In genomic region chr1:4760088-4760487, GRCh38 we compare ENCODE assay signal across 18 cellular contexts.
A peak's percentile ranks its signal among the peaks of the same experiment; 100 is the strongest.
DNase-seq lines count a peak whose midpoint lies in the region; ATAC-seq, FAIRE-seq and TF ChIP-seq lines count a peak whose summit lies in the region.
"Had no signal": no experiment of that assay in that cellular context is flagged by ENCODE, and none has a peak within 500 bp of the region (broad histone marks: within the 10 kb centered on the region; RNA-seq: fewer than 3 reads in every experiment).

No MANE protein-coding gene starts in this region.

- H3K9me3 ChIP-seq in mesenchymal stem cell (ENCODE audit: control insufficient read depth, low read length) (no peaks in the 10 kb centered on the region), trophoblast cell (ENCODE audit: insufficient read depth, low read depth, low read length) (peaks cover 2% of the 10 kb centered on the region)
- H3K9me3 ChIP-seq: HAP-1 had no signal

- no peak overlapping the region for H3K9ac ChIP-seq in mesenchymal stem cell (ENCODE audit: low read length)
- no peak overlapping the region for H3K9ac ChIP-seq in trophoblast cell (ENCODE audit: low read length)

- no peak overlapping the region for H4K8ac ChIP-seq in mesenchymal stem cell (ENCODE audit: low read length)
- H4K8ac ChIP-seq in trophoblast cell (ENCODE audit: low read depth, low read length) = no peak overlapping the region

- H2BK120ac ChIP-seq in mesenchymal stem cell (ENCODE audit: low read depth, low read length) (no peak overlapping the region), trophoblast cell (ENCODE audit: insufficient read depth, low read length, poor library complexity) (no peak overlapping the region)

- H3K79me2 ChIP-seq in trophoblast cell (ENCODE audit: control insufficient read depth, insufficient read depth, low read length, poor library complexity) = no peaks in the 10 kb centered on the region

- H3K27me3 ChIP-seq in bronchial epithelial cell (ENCODE audit: control insufficient read depth, insufficient read depth, low read length) (no peaks in the 10 kb centered on the region), mesenchymal stem cell (ENCODE audit: control insufficient read depth in 1 of 2, insufficient read depth in 1 of 2, low read length in 2 of 2) (no peaks in the 10 kb centered on the region), trophoblast cell (ENCODE audit: insufficient read depth, low read length) (no peaks in the 10 kb centered on the region)

- H3K4me3 ChIP-seq in bronchial epithelial cell (ENCODE audit: low read depth, low read length) = no peak overlapping the region
- no peak overlapping the region for H3K4me3 ChIP-seq in mesenchymal stem cell (ENCODE audit: insufficient read depth in 1 of 2, low read depth in 1 of 2, low read length in 2 of 2)
- peak overlapping the region; percentile 57 for H3K4me3 ChIP-seq in trophoblast cell (ENCODE audit: low read depth, low read length)
- H3K4me3 ChIP-seq: GM23338, HAP-1 had no signal

- H3K18ac ChIP-seq in mesenchymal stem cell (ENCODE audit: low read depth in 1 of 2, low read length in 2 of 2) (no peak overlapping the region), trophoblast cell (ENCODE audit: low read length) (no peak overlapping the region)

- no peak overlapping the region for H3K14ac ChIP-seq in mesenchymal stem cell (ENCODE audit: low read length in 2 of 2)
- no peak overlapping the region for H3K14ac ChIP-seq in trophoblast cell (ENCODE audit: low read length)

- H2BK5ac ChIP-seq in mesenchymal stem cell (ENCODE audit: low read depth, low read length, poor library complexity, severe bottlenecking) = no peak overlapping the region
- H2BK5ac ChIP-seq in trophoblast cell (ENCODE audit: low read depth, low read length, poor library complexity) = no peak overlapping the region

- FAIRE-seq in HTR-8/SVneo (lab: Jason Lieb, UNC) (peak; percentile 82), bronchial epithelial cell (lab: Jason Lieb, UNC) (peak; percentile 93)
- FAIRE-seq: GM19239, H54 had no signal

- H4K12ac ChIP-seq in trophoblast cell (ENCODE audit: low read depth, low read length) = no peak overlapping the region

- H3K4me1 ChIP-seq in mesenchymal stem cell (ENCODE audit: control insufficient read depth, insufficient read depth, low read depth, low read length) (peaks cover 2% of the 10 kb centered on the region), trophoblast cell (ENCODE audit: control insufficient read depth in 1 of 2, insufficient read depth in 2 of 2, low read length in 2 of 2) (peaks cover 17 to 25% of the 10 kb centered on the region in 2 experiments)
- H3K4me1 ChIP-seq: HAP-1 had no signal

- H2BK12ac ChIP-seq in mesenchymal stem cell (ENCODE audit: low read length in 2 of 2) (no peak overlapping the region), trophoblast cell (ENCODE audit: low read length) (no peak overlapping the region)

- 64% methylated on average over 5 of the region's 5 CpGs for WGBS in mesenchymal stem cell
- no CpG with 5 or more reads among the region's 5 CpGs for WGBS in trophoblast cell (ENCODE audit: extremely low coverage, insufficient coverage, insufficient read length)

- H3K27ac ChIP-seq in mesenchymal stem cell (ENCODE audit: low read length, poor library complexity, severe bottlenecking) (no peak overlapping the region), trophoblast cell (ENCODE audit: low read depth, low read length) (no peak overlapping the region)

- no peak overlapping the region for H2BK15ac ChIP-seq in mesenchymal stem cell (ENCODE audit: low read depth, poor library complexity, severe bottlenecking)

- H2AFZ ChIP-seq in mesenchymal stem cell (ENCODE audit: low read depth, low read length) (no peak overlapping the region), trophoblast cell (ENCODE audit: insufficient read depth, low read length, poor library complexity) (no peak overlapping the region)
- H2AFZ ChIP-seq: GM23338 had no signal

- no peak for TF ChIP-seq CTCF in bronchial epithelial cell (IDR thresholded peaks at IDR 0.05; ENCODE audit: insufficient read depth, low read length, severe bottlenecking)
- TF ChIP-seq CTCF in GM10248 (IDR thresholded peaks at IDR 0.05; ENCODE audit: control extremely low read depth, extremely low read depth, low read depth, missing control alignments) = no peak

- H3K23ac ChIP-seq in mesenchymal stem cell (ENCODE audit: low read length in 2 of 2) = no peak overlapping the region
- no peak overlapping the region for H3K23ac ChIP-seq in trophoblast cell (ENCODE audit: low read length)

- POLR2A ChIA-PET in GM10248 (lab: Yijun Ruan, JAX) = no interaction called here

- H3K4me2 ChIP-seq in mesenchymal stem cell (ENCODE audit: low read length, poor library complexity, severe bottlenecking) (no peak overlapping the region), trophoblast cell (ENCODE audit: low read length) (no peak overlapping the region)
- H3K4me2 ChIP-seq: GM23338 had no signal

- ATAC-seq in HG03442 (IDR thresholded peaks at IDR 0.05; ENCODE audit: unreplicated experiment) = no peak
- ATAC-seq: GM23338 had no signal

- CTCF ChIA-PET in GM10248 (lab: Yijun Ruan, JAX) = no interaction called here

- no peak overlapping the region for H3K4ac ChIP-seq in mesenchymal stem cell (ENCODE audit: low read depth in 1 of 2, low read length in 2 of 2)
- no peak overlapping the region for H3K4ac ChIP-seq in trophoblast cell (ENCODE audit: low read depth, low read length)

- H3K79me1 ChIP-seq in mesenchymal stem cell (replicated peaks; ENCODE audit: low read length, poor library complexity, severe bottlenecking) (no peaks in the 10 kb centered on the region), trophoblast cell (ENCODE audit: low read length) (no peaks in the 10 kb centered on the region)

- intact Hi-C loops in head of caudate nucleus (cut with DNase I) = no loop called here

- no peak for DNase-seq in HTR-8/SVneo (ENCODE audit: insufficient read length, low spot score)
- no peak for DNase-seq in bronchial epithelial cell (ENCODE audit: low read depth)
- no peak for DNase-seq in mesenchymal stem cell
- no peak for DNase-seq in trophoblast cell
- no peak for DNase-seq in head of caudate nucleus
- no peak for DNase-seq in GM10248 (ENCODE audit: extremely low spot score)
- DNase-seq: C1 segment of cervical spinal cord; Calu3; CD4-positive, alpha-beta memory T cell; COR-L47; DMS53; DMS79 treated with DMSO at 0.1 percent for 48 hours; GF-D8 had no signal

- no peaks in the 10 kb centered on the region for H3K36me3 ChIP-seq in bronchial epithelial cell (ENCODE audit: control insufficient read depth, insufficient read depth, low read length)
- no peaks in the 10 kb centered on the region for H3K36me3 ChIP-seq in mesenchymal stem cell (ENCODE audit: control insufficient read depth in 1 of 2, insufficient read depth in 2 of 2, low read depth in 1 of 2, low read length in 2 of 2)
- H3K36me3 ChIP-seq in trophoblast cell (ENCODE audit: control insufficient read depth in 1 of 2, insufficient read depth in 2 of 2, low read length in 2 of 2) = no peaks in the 10 kb centered on the region
- H3K36me3 ChIP-seq: HAP-1 had no signal

- H2AK5ac ChIP-seq in mesenchymal stem cell (ENCODE audit: low read length, severe bottlenecking) = no peak overlapping the region
- H2AK5ac ChIP-seq in trophoblast cell (ENCODE audit: low read length) = no peak overlapping the region

- H4K91ac ChIP-seq in mesenchymal stem cell (ENCODE audit: low read length) (peak overlapping the region; percentile 25), trophoblast cell (ENCODE audit: low read depth, low read length) (no peak overlapping the region)
